In genomic region chr3:71304684-71305083, GRCh38 we compare ENCODE assay signal across 8 cellular contexts.
A peak's percentile ranks its signal among the peaks of the same experiment; 100 is the strongest.
DNase-seq lines count a peak whose midpoint lies in the region; ATAC-seq and TF ChIP-seq lines count a peak whose summit lies in the region.

No MANE protein-coding gene starts in this region.

- peak; percentile 74 for TF ChIP-seq RAD21 in neural cell (conservative IDR thresholded peaks at IDR 0.05)

- ATAC-seq in GM18868 (IDR thresholded peaks at IDR 0.05; ENCODE audit: unreplicated experiment): no peak

- H4K20me1 ChIP-seq in neural cell (ENCODE audit: insufficient read depth): no peaks in the 10 kb centered on the region
- no peaks in the 10 kb centered on the region for H4K20me1 ChIP-seq in PC-9 (ENCODE audit: insufficient read depth)

- no peak for DNase-seq in H7
- peak; percentile 44 for DNase-seq in activated CD4-positive, alpha-beta T cell treated with anti-CD3 and anti-CD28 coated beads for 48 hours
- peak; percentile 23 to 64 for DNase-seq in foreskin fibroblast
- DNase-seq in SIG-M5 (lab: John Stamatoyannopoulos, UW): no peak
- DNase-seq in PC-9: no peak
- DNase-seq in erythroblast (lab: John Stamatoyannopoulos, UW): no peak

- H3K79me2 ChIP-seq in neural cell (replicated peaks; ENCODE audit: insufficient read depth, low read length) (no peaks in the 10 kb centered on the region), PC-9 (ENCODE audit: low read depth) (no peaks in the 10 kb centered on the region)

- peak overlapping the region; percentile 17 for H3K4me2 ChIP-seq in neural cell (ENCODE audit: low read length)
- no peak overlapping the region for H3K4me2 ChIP-seq in PC-9

- TF ChIP-seq POLR2A in erythroblast (IDR thresholded peaks at IDR 0.05; ENCODE audit: low read length): no peak

- no peaks in the 10 kb centered on the region for H3K4me1 ChIP-seq in PC-9 (replicated peaks; ENCODE audit: insufficient read depth)

- peak overlapping the region; percentile 37 for H3K9ac ChIP-seq in neural cell (ENCODE audit: low read length)

- H3F3A ChIP-seq in neural cell (ENCODE audit: insufficient read depth, low read length, poor library complexity, severe bottlenecking) (no peaks in the 10 kb centered on the region), PC-9 (ENCODE audit: insufficient read depth, low read depth) (no peaks in the 10 kb centered on the region; the same call in 1 of the 2 replicates)

- intact Hi-C loops in PC-9 (cut with micrococcal nuclease; ENCODE audit: unreplicated experiment): no loop called here

- TF ChIP-seq CTCF in foreskin fibroblast (IDR thresholded peaks at IDR 0.05; ENCODE audit: low read depth, low read length) (no peak), neural cell (IDR thresholded peaks at IDR 0.05; ENCODE audit: poor library complexity, severe bottlenecking) (peak; percentile 66), PC-9 (conservative IDR thresholded peaks at IDR 0.05) (no peak)

- CTCF ChIA-PET in PC-9 (lab: Charles Lee): no interaction called here

- TF ChIP-seq EP300 in neural cell (conservative IDR thresholded peaks at IDR 0.05; ENCODE audit: poor library complexity, severe bottlenecking): no peak

- POLR2A ChIA-PET in PC-9 (lab: Charles Lee; ENCODE audit: unreplicated experiment): no interaction called here

- H3K9me2 ChIP-seq in neural cell (ENCODE audit: insufficient read depth, low read length) (no peaks in the 10 kb centered on the region), PC-9 (ENCODE audit: insufficient read depth) (no peaks in the 10 kb centered on the region)

- H3K27ac ChIP-seq in neural cell (ENCODE audit: low read length) (no peak overlapping the region), PC-9 (no peak overlapping the region)

- H3K36me3 ChIP-seq in H7 (replicated peaks; ENCODE audit: control insufficient read depth, insufficient read depth, low read length) (no peaks in the 10 kb centered on the region), neural cell (ENCODE audit: insufficient read depth, low read length) (no peaks in the 10 kb centered on the region), PC-9 (ENCODE audit: low read depth) (no peaks in the 10 kb centered on the region)

- H3K4me3 ChIP-seq in H7 (ENCODE audit: insufficient read depth, low read depth, low read length): peak overlapping the region; percentile 39
- H3K4me3 ChIP-seq in foreskin fibroblast (ENCODE audit: low read depth in 1 of 2, low read length in 2 of 2): no peak overlapping the region
- peak overlapping the region; percentile 54 for H3K4me3 ChIP-seq in neural cell (ENCODE audit: low read length)
- no peak overlapping the region for H3K4me3 ChIP-seq in PC-9

- H2AFZ ChIP-seq in neural cell (ENCODE audit: low read depth, low read length) (no peak overlapping the region), PC-9 (no peak overlapping the region)

- no peaks in the 10 kb centered on the region for H3K27me3 ChIP-seq in H7 (ENCODE audit: control insufficient read depth, insufficient read depth, low read length)
- H3K27me3 ChIP-seq in neural cell (ENCODE audit: insufficient read depth, low read depth, low read length): no peaks in the 10 kb centered on the region
- no peaks in the 10 kb centered on the region for H3K27me3 ChIP-seq in PC-9 (ENCODE audit: insufficient read depth, low read depth)

- no TSS peak for BruUV-seq in PC-9 (replicated peaks; lab: Mats Ljungman, UMichigan)

- no peaks in the 10 kb centered on the region for H3K9me3 ChIP-seq in neural cell (ENCODE audit: low read length)
- H3K9me3 ChIP-seq in PC-9 (ENCODE audit: insufficient read depth, low read depth): no peaks in the 10 kb centered on the region

TF ChIP-seq in neural cell, 6 proteins besides CTCF, POLR2A, EP300 and RAD21:
- TF ChIP-seq POLR2AphosphoS5 (IDR thresholded peaks at IDR 0.05) (no peak), SMC3 (conservative IDR thresholded peaks at IDR 0.05; ENCODE audit: poor library complexity) (peak; percentile 72)

Comparison
In these comparisons a context has a peak if more than half of its experiments do, and no peak if none do; other contexts are left out.
1. DNase-seq: peak in activated CD4-positive, alpha-beta T cell treated with anti-CD3 and anti-CD28 coated beads for 48 hours (single experiment) and foreskin fibroblast (2 of 2); none in H7 (single experiment), SIG-M5 (single experiment), PC-9 (0 of 2) and erythroblast (0 of 2).
2. H3K4me3 ChIP-seq: peak in H7 (single experiment) and neural cell (single experiment); none in foreskin fibroblast (0 of 2) and PC-9 (single experiment).